In genomic region chr15:63368503-63368902, GRCh38 we compare ENCODE assay signal across 18 cellular contexts.
"Had no signal": no experiment of that assay in that cellular context is flagged by ENCODE, and none has a peak within 500 bp of the region (broad histone marks: within the 10 kb centered on the region; RNA-seq: fewer than 3 reads in every experiment).

No MANE protein-coding gene starts in this region.

- H2AFZ ChIP-seq: hepatocyte had no signal

- H3K4me1 Mint-ChIP-seq: central memory CD8-positive, alpha-beta T cell had no signal

- H3K4me3 ChIP-seq: hepatocyte, left ventricle myocardium inferior, tibial artery had no signal

- H3K79me2 ChIP-seq: hepatocyte had no signal

- H3K27ac Mint-ChIP-seq: activated naive CD4-positive, alpha-beta T cell treated with anti-CD3 and anti-CD28 coated beads, Interleukin-2, amount 50 U/mL, for 72 hours; activated T-cell treated with anti-CD3 and anti-CD28 coated beads, Interleukin-2, amount 50 U/mL, for 24 hours; mesothelial cell of epicardium had no signal

- DNase-seq: activated CD4-positive, alpha-beta T cell treated with anti-CD3 and anti-CD28 coated beads, Interleukin-2, amount 50 U/mL, for 48 hours; activated gamma-delta T cell; activated T-cell treated with anti-CD3 and anti-CD28 coated beads, Interleukin-2, amount 50 U/mL, for 24 hours; cortex of kidney; effector CD8-positive, alpha-beta T cell; left ventricle myocardium inferior; stimulated activated CD4-positive, alpha-beta T cell treated with anti-CD3 and anti-CD28 coated beads, Interleukin-1b, Interleukin-23, amount 100 ng/mL, for 48 hours; T-helper 1 cell; T1000; tibial artery had no signal

- H3K36me3 Mint-ChIP-seq: activated naive CD4-positive, alpha-beta T cell treated with anti-CD3 and anti-CD28 coated beads, Interleukin-2, amount 50 U/mL, for 72 hours; brain; mesothelial cell of epicardium had no signal

- H3K9me3 ChIP-seq: left ventricle myocardium inferior, tibial artery had no signal

- ATAC-seq: activated naive CD4-positive, alpha-beta T cell treated with anti-CD3 and anti-CD28 coated beads, Interleukin-2, amount 50 U/mL, for 72 hours; sciatic nerve; SK-N-SH treated with all-trans-retinoic acid at 6 μM for 48 hours had no signal

- H3K27me3 Mint-ChIP-seq: activated T-cell treated with anti-CD3 and anti-CD28 coated beads, Interleukin-2, amount 50 U/mL, for 24 hours; brain had no signal

- H3K36me3 ChIP-seq: left ventricle myocardium inferior, tibial artery had no signal

- H3K9me3 Mint-ChIP-seq: activated naive CD4-positive, alpha-beta T cell treated with anti-CD3 and anti-CD28 coated beads, Interleukin-2, amount 50 U/mL, for 72 hours; activated T-cell treated with anti-CD3 and anti-CD28 coated beads, Interleukin-2, amount 50 U/mL, for 24 hours; brain; central memory CD8-positive, alpha-beta T cell; mesothelial cell of epicardium; neural crest cell had no signal

- H3K27ac ChIP-seq: left ventricle myocardium inferior, tibial artery had no signal

- H3K4me2 ChIP-seq: hepatocyte had no signal

- H3K4me3 Mint-ChIP-seq: activated T-cell treated with anti-CD3 and anti-CD28 coated beads, Interleukin-2, amount 50 U/mL, for 24 hours; brain; central memory CD8-positive, alpha-beta T cell; mesothelial cell of epicardium; neural crest cell had no signal

- H3K27me3 ChIP-seq: hepatocyte, tibial artery had no signal
